8 cellular contexts compared by ENCODE assay signal in genomic region chr9:137672907-137673791, GRCh38. TPM values are rescaled to one million over a fixed set of nuclear protein-coding genes. Genes with fewer than 3 reads are reported as not detected.
DNase-seq lines count a peak whose midpoint lies in the region; ATAC-seq and TF ChIP-seq lines count a peak whose summit lies in the region.

No MANE protein-coding gene starts in this region.

- H2BK15ac ChIP-seq in H9 (ENCODE audit: low read depth, low read length): no peak overlapping the region

- peak; percentile 82 for ATAC-seq in activated CD4-positive, alpha-beta T cell treated with anti-CD3 and anti-CD28 coated beads for 36 hours
- ATAC-seq in right lobe of liver: peak; percentile 35 to 54 (median 51)

- CTCF ChIA-PET in activated CD4-positive, alpha-beta T cell treated with anti-CD3 and anti-CD28 coated beads for 36 hours (lab: Charles Lee): interaction anchor here (0.5 to 1.9 kb wide), 33 partner anchors 8 to 350 kb away, joined by 3 to 11 read pairs (median 4); no protein-coding TSS in a partner anchor

- no peak for TF ChIP-seq POLR2A in NB4 (IDR thresholded peaks at IDR 0.05; ENCODE audit: extremely low read depth, insufficient read length)
- TF ChIP-seq POLR2A in right lobe of liver (IDR thresholded peaks at IDR 0.05): no peak

- no peak overlapping the region for H3K4ac ChIP-seq in H9 (ENCODE audit: low read depth, low read length)

- no peak overlapping the region for H3K4me2 ChIP-seq in H9 (ENCODE audit: insufficient read depth, insufficient read length, low read length)

- H2BK120ac ChIP-seq in H9 (ENCODE audit: low read depth, low read length, poor library complexity, severe bottlenecking): no peak overlapping the region

- H3K4me3 Mint-ChIP-seq in activated CD4-positive, alpha-beta T cell treated with anti-CD3 and anti-CD28 coated beads for 36 hours: no peak overlapping the region
- no peak overlapping the region for H3K4me3 Mint-ChIP-seq in H9

- no CpG with 5 or more reads among the region's 13 CpGs for WGBS in H9 (ENCODE audit: extremely low coverage, insufficient read length, low lambda C conversion rate)
- 40% methylated on average over 10 of the region's 13 CpGs for WGBS in right lobe of liver (ENCODE audit: insufficient coverage, low coverage, low lambda C conversion rate, missing lambda C conversion rate)

- H2AFZ ChIP-seq in H9 (ENCODE audit: low read length): no peak overlapping the region

- no peak overlapping the region for H3K23ac ChIP-seq in H9 (ENCODE audit: insufficient read length, low read depth, low read length)

- no peak overlapping the region for H4K5ac ChIP-seq in H9 (ENCODE audit: insufficient read length, low read depth, low read length)

- no peaks in the 10 kb centered on the region for H3K36me3 ChIP-seq in right lobe of liver

- no peak overlapping the region for H4K8ac ChIP-seq in H9 (replicated peaks; ENCODE audit: insufficient read length, low read depth, low read length)

- H3K23me2 ChIP-seq in H9 (ENCODE audit: insufficient read length, low read depth, low read length, poor library complexity, severe bottlenecking): no peaks in the 10 kb centered on the region

- no peak overlapping the region for H3T11ph ChIP-seq in H9 (ENCODE audit: low read length)

- no peaks in the 10 kb centered on the region for H3K27me3 Mint-ChIP-seq in activated CD4-positive, alpha-beta T cell treated with anti-CD3 and anti-CD28 coated beads for 36 hours
- peaks cover 2% of the 10 kb centered on the region; the same call in 1 of the 2 replicates for H3K27me3 Mint-ChIP-seq in H9 (ENCODE audit: low read depth)

- no peaks in the 10 kb centered on the region for H3K9me3 ChIP-seq in H9 (ENCODE audit: control insufficient read depth, low read depth, low read length)
- no peaks in the 10 kb centered on the region for H3K9me3 ChIP-seq in right lobe of liver

- no peaks in the 10 kb centered on the region for H3K9me3 Mint-ChIP-seq in activated CD4-positive, alpha-beta T cell treated with anti-CD3 and anti-CD28 coated beads for 36 hours (ENCODE audit: low read depth)
- H3K9me3 Mint-ChIP-seq in H9: no peaks in the 10 kb centered on the region; a peak in 1 of 5 replicates

- peaks cover 12% of the 10 kb centered on the region; the same call in 1 of the 2 replicates for H3K4me1 ChIP-seq in H9 (ENCODE audit: insufficient read depth, low read length)
- peaks cover 0 to 27% (median 9%) of the 10 kb centered on the region in 4 donors for H3K4me1 ChIP-seq in right lobe of liver

- no peak overlapping the region for H3K18ac ChIP-seq in H9 (ENCODE audit: insufficient read length, low read depth, low read length)

- H3K56ac ChIP-seq in H9 (ENCODE audit: insufficient read length, low read depth, low read length): no peak overlapping the region

- peaks cover 30% of the 10 kb centered on the region for H3K4me1 Mint-ChIP-seq in activated CD4-positive, alpha-beta T cell treated with anti-CD3 and anti-CD28 coated beads for 36 hours
- peaks cover 62 to 77% of the 10 kb centered on the region in 2 experiments for H3K4me1 Mint-ChIP-seq in H9

- TF ChIP-seq CTCF in H9 (conservative IDR thresholded peaks at IDR 0.05) (peak; percentile 89), NB4 (IDR thresholded peaks at IDR 0.05; ENCODE audit: low read depth, low read length) (peak; percentile 74), right lobe of liver (IDR thresholded peaks at IDR 0.05) (peak; percentile 80 to 91 (median 86))

- no peaks in the 10 kb centered on the region for H3K79me1 ChIP-seq in H9 (ENCODE audit: insufficient read depth, low read depth, low read length, poor library complexity, severe bottlenecking)

- H3K27me3 ChIP-seq in H9 (ENCODE audit: insufficient read depth, low read length) (no peaks in the 10 kb centered on the region), right lobe of liver (no peaks in the 10 kb centered on the region)

- H3K27ac ChIP-seq in H9 (ENCODE audit: insufficient read length, low read depth, low read length) (no peak overlapping the region), right lobe of liver (no peak overlapping the region)

- H4K91ac ChIP-seq in H9 (ENCODE audit: insufficient read length, low read depth, low read length): no peak overlapping the region

- no peak overlapping the region for H2BK5ac ChIP-seq in H9 (ENCODE audit: insufficient read length, low read length)

- peaks cover 20% of the 10 kb centered on the region; the same call in 1 of the 2 replicates for H3K79me2 ChIP-seq in H9 (ENCODE audit: insufficient read depth, low read length)

- DNase-seq in activated CD4-positive, alpha-beta T cell treated with anti-CD3 and anti-CD28 coated beads for 36 hours: peak; percentile 65
- DNase-seq in activated CD4-positive, alpha-beta T cell treated with anti-CD3 and anti-CD28 coated beads for 1 hour: no peak
- no peak for DNase-seq in H9
- DNase-seq in NB4 (ENCODE audit: low read depth): peak; percentile 78
- DNase-seq in T follicular helper cell (ENCODE audit: low read depth): peak; percentile 27
- peak; percentile 84 for DNase-seq in cerebellar cortex (ENCODE audit: low spot score)
- DNase-seq in right lobe of liver: no peak
- peak in 5 of 6 experiments; percentile 12 to 64 (median 27) for DNase-seq in stimulated activated naive CD4-positive, alpha-beta T cell (lab: John Stamatoyannopoulos, UW)

- H2BK12ac ChIP-seq in H9 (ENCODE audit: insufficient read length, low read depth, low read length): peak overlapping the region; percentile 40

- peaks cover 7% of the 10 kb centered on the region for H4K20me1 ChIP-seq in H9 (ENCODE audit: control insufficient read depth, insufficient read depth, insufficient read length)

- H3K14ac ChIP-seq in H9 (ENCODE audit: insufficient read depth, low read length): no peak overlapping the region; the same call in 1 of the 2 replicates

- no peak overlapping the region for H3K4me3 ChIP-seq in NB4 (ENCODE audit: low read depth, low read length)
- H3K4me3 ChIP-seq in right lobe of liver: no peak overlapping the region

- no peak overlapping the region for H2BK20ac ChIP-seq in H9 (ENCODE audit: low read depth, low read length, poor library complexity, severe bottlenecking)

- intact Hi-C loops in activated CD4-positive, alpha-beta T cell treated with anti-CD3 and anti-CD28 coated beads for 36 hours (cut with DNase I, micrococcal nuclease): loop anchor here in 1 of 2 experiments (1.0 to 5.0 kb wide), 3 partner anchors 99 to 428 kb away; no protein-coding TSS in a partner anchor
- intact Hi-C loops in right lobe of liver (cut with DNase I): no loop called here

- H2AK5ac ChIP-seq in H9 (ENCODE audit: insufficient read length, low read length): no peak overlapping the region

- peaks cover 23% of the 10 kb centered on the region for H3K36me3 Mint-ChIP-seq in activated CD4-positive, alpha-beta T cell treated with anti-CD3 and anti-CD28 coated beads for 36 hours (ENCODE audit: low read depth)
- peaks cover 13 to 29% (median 27%) of the 10 kb centered on the region in 3 experiments for H3K36me3 Mint-ChIP-seq in H9 (ENCODE audit: insufficient read depth in 1 of 3, low read depth in 3 of 3)

- POLR2A ChIA-PET in activated CD4-positive, alpha-beta T cell treated with anti-CD3 and anti-CD28 coated beads for 36 hours (lab: Charles Lee): interaction anchor here (0.6 kb wide), 1 partner anchor 66 kb away, joined by 3 read pairs; no protein-coding TSS in a partner anchor

- H3K9ac ChIP-seq in H9 (ENCODE audit: extremely low read depth, insufficient read length, low read length): no peak overlapping the region

- peak overlapping the region; percentile 43 for H3K27ac Mint-ChIP-seq in activated CD4-positive, alpha-beta T cell treated with anti-CD3 and anti-CD28 coated beads for 36 hours
- H3K27ac Mint-ChIP-seq in H9: peak overlapping the region in 2 of 3 experiments; percentile 34 to 94; a peak in 4 of 7 replicates

RNA-seq across cellular contexts. Expression of gene EHMT1, which starts 54.3 kb away (rescaled TPM):
- total RNA-seq in activated CD4-positive, alpha-beta T cell treated with anti-CD3 and anti-CD28 coated beads for 36 hours: 10 to 100 TPM; 66.6 to 76.7 TPM
- total RNA-seq in H9 (2021) (112 and 121 TPM in 2 replicates), right lobe of liver (10 to 100 TPM; 26.8 to 51.9 (median 36.7) TPM)

Comparison
In these comparisons a context has a peak if more than half of its experiments do, and no peak if none do; other contexts are left out.
1. DNase-seq: peak in activated CD4-positive, alpha-beta T cell treated with anti-CD3 and anti-CD28 coated beads for 36 hours (single experiment), NB4 (single experiment), T follicular helper cell (single experiment), cerebellar cortex (single experiment) and stimulated activated naive CD4-positive, alpha-beta T cell (5 of 6); none in activated CD4-positive, alpha-beta T cell treated with anti-CD3 and anti-CD28 coated beads for 1 hour (single experiment), H9 (single experiment) and right lobe of liver (0 of 3).
2. Peak in every context shown above with its lines, with median percentiles within 50 percentile points of each other: CTCF ChIP-seq.